In genomic region chr17:42287305-42288077, GRCh38 we compare ENCODE assay signal across 9 cellular contexts. TPM values are rescaled to one million over a fixed set of nuclear protein-coding genes. Genes with fewer than 3 reads are reported as not detected.
DNase-seq lines count a peak whose midpoint lies in the region; ATAC-seq and TF ChIP-seq lines count a peak whose summit lies in the region.
"Had no signal": no experiment of that assay in that cellular context is flagged by ENCODE, and none has a peak within 500 bp of the region (broad histone marks: within the 10 kb centered on the region; RNA-seq: fewer than 3 reads in every experiment).

No MANE protein-coding gene starts in this region.

- no peaks in the 10 kb centered on the region for H3K27me3 Mint-ChIP-seq in memory B cell

- CTCF ChIA-PET in BJ (lab: Yijun Ruan, JAX): interaction anchor here (0.6 to 1.3 kb wide), 6 partner anchors 9 to 230 kb away, joined by 3 to 5 read pairs (median 3); partner anchors contain the start of gene STAT3

- no peaks in the 10 kb centered on the region for H3K9me3 Mint-ChIP-seq in memory B cell

- no peaks in the 10 kb centered on the region for H3K36me3 ChIP-seq in BJ (ENCODE audit: control insufficient read depth, insufficient read depth, low read length)

- peak overlapping the region; percentile 95 for H3K27ac Mint-ChIP-seq in memory B cell

- H3K36me3 Mint-ChIP-seq in memory B cell: peaks cover 7% of the 10 kb centered on the region

- H3K27ac ChIP-seq in VCaP (peak overlapping the region; percentile 40; the same call in 1 of the 2 replicates), dorsolateral prefrontal cortex (peak overlapping the region in 57 of 59 donors; percentile 12 to 91 (median 80))

- POLR2A ChIA-PET in BJ (lab: Charles Lee): no interaction called here

- TF ChIP-seq CTCF in BJ (IDR thresholded peaks at IDR 0.05; ENCODE audit: insufficient read depth, low read depth, low read length) (no peak), HFF-Myc (IDR thresholded peaks at IDR 0.05; ENCODE audit: low read depth, low read length, missing control alignments) (no peak), VCaP (conservative IDR thresholded peaks at IDR 0.05) (no peak), dorsolateral prefrontal cortex (IDR thresholded peaks at IDR 0.05 in 54 of 56, conservative IDR thresholded peaks at IDR 0.05 in 2 of 56; ENCODE audit: low read depth in 1 of 56, partially characterized antibody in 56 of 56) (no peak)

- ATAC-seq in memory B cell (ENCODE audit: low read depth) (peak; percentile 52), GM18868 (IDR thresholded peaks at IDR 0.05; ENCODE audit: unreplicated experiment) (no peak), HG02884 (IDR thresholded peaks at IDR 0.05; ENCODE audit: unreplicated experiment) (no peak)
- ATAC-seq: HCT116 had no signal

- intact Hi-C loops in dorsolateral prefrontal cortex (cut with DNase I): no loop called here

- peaks cover 35% of the 10 kb centered on the region for H3K4me1 Mint-ChIP-seq in memory B cell

- H3K4me3 ChIP-seq in BJ (ENCODE audit: low read depth, low read length): peak overlapping the region; percentile 57
- H3K4me3 ChIP-seq in HFF-Myc (replicated peaks; ENCODE audit: low read depth, low read length): peak overlapping the region; percentile 15; the same call in 1 of the 2 replicates
- H3K4me3 ChIP-seq in dorsolateral prefrontal cortex: peak overlapping the region; percentile 46 to 80 (median 64)

- H3K27me3 ChIP-seq in BJ (ENCODE audit: control insufficient read depth, insufficient read depth, low read length) (no peaks in the 10 kb centered on the region), dorsolateral prefrontal cortex (peaks cover 0 to 8% (median 0%) of the 10 kb centered on the region in 45 donors)

- DNase-seq in BJ (ENCODE audit: low read depth) (no peak), HFF-Myc (ENCODE audit: extremely low read depth, low read depth) (no peak), dorsolateral prefrontal cortex (peak in 7 of 10 donors; percentile 32 to 68 (median 63)), memory B cell (ENCODE audit: low spot score in 2 of 2) (peak; percentile 16 to 34)
- peak; percentile 25 to 56 (median 34) for DNase-seq in stimulated activated naive CD4-positive, alpha-beta T cell (lab: John Stamatoyannopoulos, UW)

- peak overlapping the region; percentile 94 for H3K4me3 Mint-ChIP-seq in memory B cell

RNA-seq across cellular contexts. Expression of gene STAT5A, which starts 0.8 kb away (rescaled TPM):
- polyA plus RNA-seq in BJ (2011; rRNA removed): 6.2 and 17.2 TPM in 2 replicates
- 9.9 and 11.0 TPM in 2 replicates for polyA minus RNA-seq in BJ (2011; rRNA and poly(A)+ RNA removed)
- 10 to 100 TPM in 71 of 120 experiments, 1 to 10 TPM in 49; 4.4 to 25.7 (median 10.8) TPM for total RNA-seq in dorsolateral prefrontal cortex

RNA-seq across cellular contexts. Expression of gene STAT5B, which starts 11.3 kb away (rescaled TPM):
- polyA plus RNA-seq in BJ (2011; rRNA removed): 29.8 and 37.2 TPM in 2 replicates
- polyA minus RNA-seq in BJ (2011; rRNA and poly(A)+ RNA removed): 26.4 and 33.3 TPM in 2 replicates
- 10 to 100 TPM; 45.7 to 81.6 (median 60.4) TPM for total RNA-seq in dorsolateral prefrontal cortex

Comparison
In these comparisons a context has a peak if more than half of its experiments do, and no peak if none do; other contexts are left out.
1. DNase-seq: peak in dorsolateral prefrontal cortex (7 of 10), memory B cell (2 of 2) and stimulated activated naive CD4-positive, alpha-beta T cell (6 of 6); none in BJ (single experiment) and HFF-Myc (single experiment).
2. Peak in every context shown above with its lines, with median percentiles within 50 percentile points of each other: H3K4me3 ChIP-seq.